1 cellular context compared by ENCODE assay signal in genomic region chr1:144031550-144031949, GRCh38. TPM values are rescaled to one million over a fixed set of nuclear protein-coding genes. Genes with fewer than 3 reads are reported as not detected.
"Had no signal": no experiment of that assay in that cellular context is flagged by ENCODE, and none has a peak within 500 bp of the region (broad histone marks: within the 10 kb centered on the region; RNA-seq: fewer than 3 reads in every experiment).

No MANE protein-coding gene starts in this region.

RNA-seq across cellular contexts. Expression of gene FAM72C, which starts 59.8 kb away (rescaled TPM):
- total RNA-seq: cardiac septum had no signal
